In genomic region chr14:33598582-33598981, GRCh38 we compare ENCODE assay signal across 24 cellular contexts.
"Had no signal": no experiment of that assay in that cellular context is flagged by ENCODE, and none has a peak within 500 bp of the region (broad histone marks: within the 10 kb centered on the region; RNA-seq: fewer than 3 reads in every experiment).

No MANE protein-coding gene starts in this region.

- H3K9ac ChIP-seq: parathyroid adenoma had no signal

- H3K9me3 ChIP-seq: left lung, lower lobe of right lung, neutrophil, psoas muscle, right atrium auricular region, right lobe of liver, tibial nerve, vagina had no signal

- H3K4me3 ChIP-seq: left lung, lower lobe of right lung, psoas muscle, right atrium auricular region, right lobe of liver, smooth muscle cell, tibial nerve, vagina had no signal

- H3K4me1 ChIP-seq: left lung, lower lobe of right lung, parathyroid adenoma, psoas muscle, right atrium auricular region, right lobe of liver, tibial nerve, vagina had no signal

- H2AFZ ChIP-seq: parathyroid adenoma had no signal

- H3K36me3 ChIP-seq: left lung, lower lobe of right lung, neutrophil, right atrium auricular region, right lobe of liver, tibial nerve, vagina had no signal

- H3K4me2 ChIP-seq: smooth muscle cell had no signal

- H3K79me2 ChIP-seq: parathyroid adenoma had no signal

- DNase-seq: hippocampal formation; kidney; left colon; left lung; lower lobe of right lung; mammary epithelial cell; mesenchymal stem cell; naive thymus-derived CD8-positive, alpha-beta T cell; occipital lobe; psoas muscle; right lobe of liver; stimulated activated CD4-positive, alpha-beta T cell treated with anti-CD3 and anti-CD28 coated beads, Interleukin-1b, Interleukin-23, amount 100 ng/mL, for 48 hours; stimulated activated CD4-positive, alpha-beta T cell treated with anti-CD3 and anti-CD28 coated beads, Interleukin-2, amount 100 ng/mL, for 48 hours; stimulated activated CD4-positive, alpha-beta T cell treated with anti-CD3 and anti-CD28 coated beads, Interleukin-4, amount 100 ng/mL, for 4 hours; stimulated activated CD8-positive, alpha-beta memory T cell treated with anti-CD3 and anti-CD28 coated beads, Interleukin-4, amount 100 ng/mL, for 48 hours; stimulated activated naive CD4-positive, alpha-beta T cell treated with Interleukin-2 at 50 U/mL for 16 hours; stimulated activated naive CD8-positive, alpha-beta T cell treated with anti-CD3 and anti-CD28 coated beads, Interleukin-15, amount 100 ng/mL, for 72 hours; substantia nigra had no signal

- H3K27ac ChIP-seq: left lung, lower lobe of right lung, neutrophil, parathyroid adenoma, psoas muscle, right atrium auricular region, right lobe of liver, tibial nerve, vagina had no signal

- H3K27me3 ChIP-seq: left lung, neutrophil, right atrium auricular region, right lobe of liver, tibial nerve, vagina had no signal
